In genomic region chr2:86335865-86336321, GRCh38 we compare ENCODE assay signal across 1 cellular context.
TF ChIP-seq lines count a peak whose summit lies in the region.

No MANE protein-coding gene starts in this region.

TF ChIP-seq in HCT116, 20 proteins besides CTCF, POLR2A, EP300 and RAD21 (continued from another document):
- no peak for TF ChIP-seq REST (IDR thresholded peaks at IDR 0.05; ENCODE audit: low read depth)
